Comparison of ENCODE assay signal across 1 cellular context in genomic region chr1:119341372-119341947, GRCh38.
TF ChIP-seq lines count a peak whose summit lies in the region.

No MANE protein-coding gene starts in this region.

TF ChIP-seq in WTC11, 78 proteins besides CTCF, POLR2A, EP300 and RAD21 (continued from another document):
- TF ChIP-seq NFE2L1 (CRISPR knock-in tag; IDR thresholded peaks at IDR 0.05), result no peak
- TF ChIP-seq JUN (CRISPR knock-in tag; IDR thresholded peaks at IDR 0.05), result no peak
- no peak for TF ChIP-seq NFYB (CRISPR knock-in tag; conservative IDR thresholded peaks at IDR 0.05; ENCODE audit: low read depth)
- TF ChIP-seq, protein P1, sequence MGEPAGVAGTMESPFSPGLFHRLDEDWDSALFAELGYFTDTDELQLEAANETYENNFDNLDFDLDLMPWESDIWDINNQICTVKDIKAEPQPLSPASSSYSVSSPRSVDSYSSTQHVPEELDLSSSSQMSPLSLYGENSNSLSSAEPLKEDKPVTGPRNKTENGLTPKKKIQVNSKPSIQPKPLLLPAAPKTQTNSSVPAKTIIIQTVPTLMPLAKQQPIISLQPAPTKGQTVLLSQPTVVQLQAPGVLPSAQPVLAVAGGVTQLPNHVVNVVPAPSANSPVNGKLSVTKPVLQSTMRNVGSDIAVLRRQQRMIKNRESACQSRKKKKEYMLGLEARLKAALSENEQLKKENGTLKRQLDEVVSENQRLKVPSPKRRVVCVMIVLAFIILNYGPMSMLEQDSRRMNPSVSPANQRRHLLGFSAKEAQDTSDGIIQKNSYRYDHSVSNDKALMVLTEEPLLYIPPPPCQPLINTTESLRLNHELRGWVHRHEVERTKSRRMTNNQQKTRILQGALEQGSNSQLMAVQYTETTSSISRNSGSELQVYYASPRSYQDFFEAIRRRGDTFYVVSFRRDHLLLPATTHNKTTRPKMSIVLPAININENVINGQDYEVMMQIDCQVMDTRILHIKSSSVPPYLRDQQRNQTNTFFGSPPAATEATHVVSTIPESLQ (CRISPR knock-in tag; IDR thresholded peaks at IDR 0.05), result no peak
- no peak for TF ChIP-seq STAT6 (CRISPR knock-in tag; conservative IDR thresholded peaks at IDR 0.05; ENCODE audit: low read depth)
- TF ChIP-seq ZNF121 (CRISPR knock-in tag; IDR thresholded peaks at IDR 0.05), result no peak
- TF ChIP-seq CBFB (CRISPR knock-in tag; IDR thresholded peaks at IDR 0.05; ENCODE audit: low read depth), result no peak
- 0 out of 2 replicates have a peak, but pooled peaks have one; percentile 37 for TF ChIP-seq ZBTB21 (CRISPR knock-in tag; IDR thresholded peaks at IDR 0.05; ENCODE audit: borderline replicate concordance)
- peak; percentile 39; the same call in 1 of the 2 replicates for TF ChIP-seq GABPB1 (CRISPR knock-in tag; IDR thresholded peaks at IDR 0.05)
- TF ChIP-seq SMAD4 (CRISPR knock-in tag; IDR thresholded peaks at IDR 0.05), result no peak
- no peak for TF ChIP-seq JAZF1 (CRISPR knock-in tag; IDR thresholded peaks at IDR 0.05)
- TF ChIP-seq CREB1 (CRISPR knock-in tag; IDR thresholded peaks at IDR 0.05), result no peak
- TF ChIP-seq, protein P2, sequence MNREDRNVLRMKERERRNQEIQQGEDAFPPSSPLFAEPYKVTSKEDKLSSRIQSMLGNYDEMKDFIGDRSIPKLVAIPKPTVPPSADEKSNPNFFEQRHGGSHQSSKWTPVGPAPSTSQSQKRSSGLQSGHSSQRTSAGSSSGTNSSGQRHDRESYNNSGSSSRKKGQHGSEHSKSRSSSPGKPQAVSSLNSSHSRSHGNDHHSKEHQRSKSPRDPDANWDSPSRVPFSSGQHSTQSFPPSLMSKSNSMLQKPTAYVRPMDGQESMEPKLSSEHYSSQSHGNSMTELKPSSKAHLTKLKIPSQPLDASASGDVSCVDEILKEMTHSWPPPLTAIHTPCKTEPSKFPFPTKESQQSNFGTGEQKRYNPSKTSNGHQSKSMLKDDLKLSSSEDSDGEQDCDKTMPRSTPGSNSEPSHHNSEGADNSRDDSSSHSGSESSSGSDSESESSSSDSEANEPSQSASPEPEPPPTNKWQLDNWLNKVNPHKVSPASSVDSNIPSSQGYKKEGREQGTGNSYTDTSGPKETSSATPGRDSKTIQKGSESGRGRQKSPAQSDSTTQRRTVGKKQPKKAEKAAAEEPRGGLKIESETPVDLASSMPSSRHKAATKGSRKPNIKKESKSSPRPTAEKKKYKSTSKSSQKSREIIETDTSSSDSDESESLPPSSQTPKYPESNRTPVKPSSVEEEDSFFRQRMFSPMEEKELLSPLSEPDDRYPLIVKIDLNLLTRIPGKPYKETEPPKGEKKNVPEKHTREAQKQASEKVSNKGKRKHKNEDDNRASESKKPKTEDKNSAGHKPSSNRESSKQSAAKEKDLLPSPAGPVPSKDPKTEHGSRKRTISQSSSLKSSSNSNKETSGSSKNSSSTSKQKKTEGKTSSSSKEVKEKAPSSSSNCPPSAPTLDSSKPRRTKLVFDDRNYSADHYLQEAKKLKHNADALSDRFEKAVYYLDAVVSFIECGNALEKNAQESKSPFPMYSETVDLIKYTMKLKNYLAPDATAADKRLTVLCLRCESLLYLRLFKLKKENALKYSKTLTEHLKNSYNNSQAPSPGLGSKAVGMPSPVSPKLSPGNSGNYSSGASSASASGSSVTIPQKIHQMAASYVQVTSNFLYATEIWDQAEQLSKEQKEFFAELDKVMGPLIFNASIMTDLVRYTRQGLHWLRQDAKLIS (CRISPR knock-in tag; IDR thresholded peaks at IDR 0.05; ENCODE audit: borderline replicate concordance), result 0 out of 2 replicates have a peak, but pooled peaks have one; percentile 11
- TF ChIP-seq ETV6 (CRISPR knock-in tag; IDR thresholded peaks at IDR 0.05), result no peak
- no peak for TF ChIP-seq USF2 (CRISPR knock-in tag; IDR thresholded peaks at IDR 0.05)
- no peak for TF ChIP-seq ESRRA (CRISPR knock-in tag; IDR thresholded peaks at IDR 0.05; ENCODE audit: borderline replicate concordance)
- TF ChIP-seq PRDM15 (CRISPR knock-in tag; IDR thresholded peaks at IDR 0.05), result no peak
- no peak for TF ChIP-seq NR1H2 (CRISPR knock-in tag; IDR thresholded peaks at IDR 0.05)
- TF ChIP-seq TEAD1 (CRISPR knock-in tag; IDR thresholded peaks at IDR 0.05), result 0 out of 2 replicates have a peak, but pooled peaks have one; percentile 58
